Comparison of ENCODE assay signal across 12 cellular contexts in genomic region chr16:84560269-84560668, GRCh38.
"Had no signal": no experiment of that assay in that cellular context is flagged by ENCODE, and none has a peak within 500 bp of the region (broad histone marks: within the 10 kb centered on the region; RNA-seq: fewer than 3 reads in every experiment).

No MANE protein-coding gene starts in this region.

- H3K27ac ChIP-seq: esophagus squamous epithelium, thoracic aorta, uterus had no signal

- H3K9me3 ChIP-seq: esophagus squamous epithelium, mucosa of descending colon, SK-N-SH, stomach, thoracic aorta, uterus had no signal

- H3K9me3 Mint-ChIP-seq: activated naive CD4-positive, alpha-beta T cell treated with anti-CD3 and anti-CD28 coated beads, Interleukin-2, amount 50 U/mL, for 24 hours; natural killer cell had no signal

- H3K9ac ChIP-seq: SK-N-SH had no signal

- H3K36me3 Mint-ChIP-seq: activated naive CD4-positive, alpha-beta T cell treated with anti-CD3 and anti-CD28 coated beads, Interleukin-2, amount 50 U/mL, for 24 hours; natural killer cell had no signal

- H3K4me3 ChIP-seq: esophagus squamous epithelium, mucosa of descending colon, stomach, thoracic aorta, uterus had no signal

- H3K4me1 ChIP-seq: uterus had no signal

- H3K27me3 Mint-ChIP-seq: activated naive CD4-positive, alpha-beta T cell treated with anti-CD3 and anti-CD28 coated beads, Interleukin-2, amount 50 U/mL, for 24 hours had no signal

- H3K36me3 ChIP-seq: thoracic aorta, uterus had no signal

- H3K4me2 ChIP-seq: SK-N-SH had no signal

- DNase-seq: activated CD4-positive, alpha-beta T cell treated with anti-CD3 and anti-CD28 coated beads, Interleukin-2, amount 50 U/mL, for 48 hours; esophagus squamous epithelium; foreskin fibroblast; natural killer cell; SK-N-SH; stimulated activated CD4-positive, alpha-beta T cell treated with anti-CD3 and anti-CD28 coated beads, Interleukin-4, amount 100 ng/mL, for 1 hour; stimulated activated CD8-positive, alpha-beta memory T cell treated with anti-CD3 and anti-CD28 coated beads, Interleukin-4, amount 100 ng/mL, for 48 hours; stomach; uterus had no signal

- H3K4me3 Mint-ChIP-seq: activated naive CD4-positive, alpha-beta T cell treated with anti-CD3 and anti-CD28 coated beads, Interleukin-2, amount 50 U/mL, for 24 hours; natural killer cell had no signal

- ATAC-seq: natural killer cell had no signal

- H3K27me3 ChIP-seq: uterus had no signal

- H3K27ac Mint-ChIP-seq: activated naive CD4-positive, alpha-beta T cell treated with anti-CD3 and anti-CD28 coated beads, Interleukin-2, amount 50 U/mL, for 24 hours; natural killer cell had no signal

- H3K4me1 Mint-ChIP-seq: natural killer cell had no signal
